In genomic region chr16:83996481-83997252, GRCh38 we compare ENCODE assay signal across 1 cellular context.
TF ChIP-seq lines count a peak whose summit lies in the region.

No MANE protein-coding gene starts in this region.

TF ChIP-seq in H1, 55 proteins besides CTCF, POLR2A, EP300 and RAD21 (continued from another document):
- no peak for TF ChIP-seq RFX5 (IDR thresholded peaks at IDR 0.05; ENCODE audit: borderline replicate concordance, low read depth, low read length)
- TF ChIP-seq SUZ12 (IDR thresholded peaks at IDR 0.05; ENCODE audit: low read length) = no peak
- no peak for TF ChIP-seq CHD7 (IDR thresholded peaks at IDR 0.05; ENCODE audit: insufficient replicate concordance, low read length)
- no peak for TF ChIP-seq ZNF274 (IDR thresholded peaks at IDR 0.05; ENCODE audit: borderline replicate concordance, extremely low read depth, low read length)
